Comparison of ENCODE assay signal across 12 cellular contexts in the genomic region with DNA sequence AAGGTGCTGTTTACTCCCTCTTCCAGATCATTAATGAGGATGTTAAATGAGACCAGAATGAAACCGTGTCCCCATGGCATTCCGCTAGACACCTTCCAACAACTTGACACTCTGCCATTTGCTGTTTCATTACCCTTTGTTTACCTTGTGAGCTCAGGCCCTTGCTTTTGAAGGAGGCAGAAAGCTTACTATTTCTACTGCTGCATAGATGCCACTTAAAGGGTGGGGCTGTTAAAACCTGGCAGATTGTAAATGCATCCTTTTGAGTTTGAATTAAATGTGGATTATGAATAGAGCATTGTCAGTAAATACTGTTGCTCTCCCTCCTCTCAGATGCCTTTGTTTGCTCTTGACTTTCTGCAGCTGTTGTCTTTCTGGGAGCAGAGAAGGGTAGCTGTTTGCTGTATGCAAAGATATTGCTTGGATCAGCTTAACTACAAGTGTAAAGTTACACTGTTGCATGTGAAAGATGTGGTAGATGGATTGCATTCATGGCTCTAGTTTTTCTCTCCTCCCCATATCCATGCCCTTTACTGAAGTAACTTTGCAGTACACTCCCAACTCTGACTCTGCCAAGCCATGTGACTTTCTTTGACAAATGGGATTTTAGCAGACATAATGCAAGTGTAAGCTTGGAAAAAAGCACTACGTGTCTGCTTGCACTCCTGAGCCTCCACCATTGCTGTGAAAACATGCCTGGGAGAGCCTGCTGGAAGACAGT.
A peak's percentile ranks its signal among the peaks of the same experiment; 100 is the strongest.
DNase-seq lines count a peak whose midpoint lies in the region; ATAC-seq, FAIRE-seq and TF ChIP-seq lines count a peak whose summit lies in the region.
"Had no signal": no experiment of that assay in that cellular context is flagged by ENCODE, and none has a peak within 500 bp of the region (broad histone marks: within the 10 kb centered on the region; RNA-seq: fewer than 3 reads in every experiment).

No MANE protein-coding gene starts in this region.

- ATAC-seq in A549 = no peak
- ATAC-seq in GM19324 (IDR thresholded peaks at IDR 0.05; ENCODE audit: low FRiP score, unreplicated experiment) = no peak

- peak overlapping the region; percentile 92 for H3K4me2 ChIP-seq in A549

- peak overlapping the region; percentile 79; a peak in 4 of 6 replicates for H3K27ac ChIP-seq in A549
- H3K27ac ChIP-seq: upper lobe of left lung, WERI-Rb-1 had no signal

- FAIRE-seq in A549 (lab: Jason Lieb, UNC) = no peak

- TF ChIP-seq POLR2A in A549 (IDR thresholded peaks at IDR 0.05; ENCODE audit: low read length) = no peak

- no peaks in the 10 kb centered on the region for H3K9me3 ChIP-seq in A549
- H3K9me3 ChIP-seq: upper lobe of left lung had no signal

- H3K4me1 ChIP-seq in A549 = peaks cover 43% of the 10 kb centered on the region

- H3K4me3 ChIP-seq in A549 = no peak overlapping the region
- H3K4me3 ChIP-seq: upper lobe of left lung had no signal

- no peak for TF ChIP-seq RAD21 in A549 (conservative IDR thresholded peaks at IDR 0.05 in 1 of 2, IDR thresholded peaks at IDR 0.05 in 1 of 2)

- no peak for TF ChIP-seq CTCF in A549 (IDR thresholded peaks at IDR 0.05)

- no peak for TF ChIP-seq EP300 in A549 (IDR thresholded peaks at IDR 0.05)

- WGBS in A549 (ENCODE audit: missing lambda C conversion rate) = 48% methylated on average over 3 of the region's 3 CpGs

- POLR2A ChIA-PET in A549 (lab: Yijun Ruan, JAX) = no interaction called here

- no peak for DNase-seq in A549 (ENCODE audit: low read depth in 1 of 2, low spot score in 1 of 2)
- DNase-seq in NCI-H1092 treated with DMSO at 0.1 percent for 48 hours (lab: John Stamatoyannopoulos, UW) = peak; percentile 37
- peak in 33 of 56 donors; percentile 1 to 74 (median 34) for DNase-seq in amygdala (lab: John Stamatoyannopoulos, UW)
- DNase-seq in left kidney (ENCODE audit: low read depth, low spot score) = peak; percentile 56
- DNase-seq in NOMO-1 (lab: John Stamatoyannopoulos, UW; ENCODE audit: unreplicated experiment in 2 of 2) = no peak
- no peak for DNase-seq in activated CD4-positive, CD25-positive, alpha-beta regulatory T cell treated with anti-CD3 and anti-CD28 coated beads, Interleukin-2, amount 50 U/mL, for 72 hours
- no peak for DNase-seq in activated T-cell treated with anti-CD3 and anti-CD28 coated beads, Interleukin-2, amount 50 U/mL, for 48 hours
- DNase-seq: activated effector memory CD4-positive, alpha-beta T cell treated with Interleukin-2 at 50 U/mL for 16 hours; OCI-M1; upper lobe of left lung; WERI-Rb-1 had no signal

- CTCF ChIA-PET in A549 (lab: Yijun Ruan, JAX) = no interaction called here

TF ChIP-seq in A549, 52 proteins besides CTCF, POLR2A, EP300 and RAD21:
- TF ChIP-seq CHD4 (IDR thresholded peaks at IDR 0.05; ENCODE audit: borderline replicate concordance) (no peak), POLR2AphosphoS2 (conservative IDR thresholded peaks at IDR 0.05; ENCODE audit: low read length) (no peak)
- TF ChIP-seq, protein P1, sequence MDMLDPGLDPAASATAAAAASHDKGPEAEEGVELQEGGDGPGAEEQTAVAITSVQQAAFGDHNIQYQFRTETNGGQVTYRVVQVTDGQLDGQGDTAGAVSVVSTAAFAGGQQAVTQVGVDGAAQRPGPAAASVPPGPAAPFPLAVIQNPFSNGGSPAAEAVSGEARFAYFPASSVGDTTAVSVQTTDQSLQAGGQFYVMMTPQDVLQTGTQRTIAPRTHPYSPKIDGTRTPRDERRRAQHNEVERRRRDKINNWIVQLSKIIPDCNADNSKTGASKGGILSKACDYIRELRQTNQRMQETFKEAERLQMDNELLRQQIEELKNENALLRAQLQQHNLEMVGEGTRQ (IDR thresholded peaks at IDR 0.05) = 0 out of 2 replicates have a peak, but pooled peaks have one; percentile 5

Comparison
In these comparisons a context has a peak if more than half of its experiments do, and no peak if none do; other contexts are left out.
1. DNase-seq: peak in NCI-H1092 treated with DMSO at 0.1 percent for 48 hours (single experiment), amygdala (33 of 56) and left kidney (single experiment); none in A549 (0 of 2), NOMO-1 (0 of 2), activated CD4-positive, CD25-positive, alpha-beta regulatory T cell treated with anti-CD3 and anti-CD28 coated beads, Interleukin-2, amount 50 U/mL, for 72 hours (single experiment) and activated T-cell treated with anti-CD3 and anti-CD28 coated beads, Interleukin-2, amount 50 U/mL, for 48 hours (0 of 2).